Comparison of ENCODE assay signal across 8 cellular contexts in genomic region chr22:22156716-22157499, GRCh38.
DNase-seq lines count a peak whose midpoint lies in the region; ATAC-seq and TF ChIP-seq lines count a peak whose summit lies in the region.

No MANE protein-coding gene starts in this region.

- no peak overlapping the region for H3K4me3 ChIP-seq in CD8-positive, alpha-beta T cell (ENCODE audit: low read depth, low read length)
- H3K4me3 ChIP-seq in heart right ventricle: no peak overlapping the region
- H3K4me3 ChIP-seq in gastrocnemius medialis: no peak overlapping the region

- CTCF ChIA-PET in CD8-positive, alpha-beta T cell (lab: Charles Lee): interaction anchor here (0.7 to 1.5 kb wide), 3 partner anchors 9 to 13 kb away, joined by 3 to 4 read pairs (median 3); no protein-coding TSS in a partner anchor

- no peaks in the 10 kb centered on the region for H3K36me3 ChIP-seq in CD8-positive, alpha-beta T cell (ENCODE audit: insufficient read depth, low read length)
- no peaks in the 10 kb centered on the region for H3K36me3 ChIP-seq in heart right ventricle
- no peaks in the 10 kb centered on the region for H3K36me3 ChIP-seq in gastrocnemius medialis

- no peak for TF ChIP-seq POLR2A in gastrocnemius medialis (IDR thresholded peaks at IDR 0.05)

- no peaks in the 10 kb centered on the region for H3K9me3 ChIP-seq in CD8-positive, alpha-beta T cell (ENCODE audit: low read length)
- peaks cover 0 to 5% (median 0%) of the 10 kb centered on the region in 11 donors for H3K9me3 ChIP-seq in heart right ventricle
- H3K9me3 ChIP-seq in gastrocnemius medialis: no peaks in the 10 kb centered on the region

- peaks cover 8% of the 10 kb centered on the region for H3K4me1 Mint-ChIP-seq in CD8-positive, alpha-beta T cell (ENCODE audit: low read depth)

- in situ Hi-C loops in gastrocnemius medialis (cut with MboI; ENCODE audit: low sequenced_read_pairs in 4 of 4): no loop called here

- H3K27ac ChIP-seq in CD8-positive, alpha-beta T cell (ENCODE audit: low read depth, low read length): no peak overlapping the region
- no peak overlapping the region for H3K27ac ChIP-seq in heart right ventricle
- H3K27ac ChIP-seq in gastrocnemius medialis: no peak overlapping the region

- 42 to 50% methylated on average over 9 of the region's 9 CpGs for WGBS in heart right ventricle, 2 donors

- TF ChIP-seq CTCF in CD8-positive, alpha-beta T cell (IDR thresholded peaks at IDR 0.05): peak; percentile 76
- TF ChIP-seq CTCF in heart right ventricle (IDR thresholded peaks at IDR 0.05) (peak; percentile 22 to 77 (median 64)), gastrocnemius medialis (IDR thresholded peaks at IDR 0.05 in 4 of 5, conservative IDR thresholded peaks at IDR 0.05 in 1 of 5) (peak in 3 of 5 experiments; percentile 31 to 50 (median 49))

- POLR2A ChIA-PET in CD8-positive, alpha-beta T cell (lab: Charles Lee): no interaction called here

- peak; percentile 21 to 71 (median 53) for DNase-seq in CD8-positive, alpha-beta T cell
- peak; percentile 58 for DNase-seq in LoVo (ENCODE audit: low spot score)
- peak; percentile 74 for DNase-seq in SHP77 treated with DMSO at 0.1 percent for 48 hours (lab: John Stamatoyannopoulos, UW)
- DNase-seq in activated gamma-delta T cell treated with anti-CD3 and anti-CD28 coated beads, Interleukin-2, amount 50 U/mL, for 16 hours (ENCODE audit: low read depth): peak; percentile 17
- peak in 1 of 2 donors; percentile 24 for DNase-seq in heart right ventricle
- DNase-seq in gastrocnemius medialis: peak in 1 of 2 donors; percentile 14

- H3K4me1 ChIP-seq in CD8-positive, alpha-beta T cell (ENCODE audit: insufficient read depth, low read length): no peaks in the 10 kb centered on the region
- peaks cover 0 to 5% (median 0%) of the 10 kb centered on the region in 9 donors for H3K4me1 ChIP-seq in heart right ventricle
- no peaks in the 10 kb centered on the region for H3K4me1 ChIP-seq in gastrocnemius medialis

- intact Hi-C loops in CD8-positive, alpha-beta T cell (cut with DNase I, micrococcal nuclease): loop anchor here (1.0 kb wide), 2 partner anchors 38 to 78 kb away; no protein-coding TSS in a partner anchor
- intact Hi-C loops in heart right ventricle (cut with DNase I): no loop called here
- intact Hi-C loops in gastrocnemius medialis (cut with DNase I; ENCODE audit: low total_unique reads): no loop called here

- no peak overlapping the region for H3K4me3 Mint-ChIP-seq in CD8-positive, alpha-beta T cell

- peak; percentile 87 for ATAC-seq in CD8-positive, alpha-beta T cell
- ATAC-seq in GM19452 (IDR thresholded peaks at IDR 0.05; ENCODE audit: unreplicated experiment) (peak; percentile 74), heart right ventricle (peak in 2 of 8 donors; percentile 39 to 41), gastrocnemius medialis (peak in 1 of 2 donors; percentile 44), GM19328 (IDR thresholded peaks at IDR 0.05; ENCODE audit: unreplicated experiment) (no peak)

- H3K27me3 ChIP-seq in CD8-positive, alpha-beta T cell (ENCODE audit: insufficient read depth, low read length): no peaks in the 10 kb centered on the region
- H3K27me3 ChIP-seq in heart right ventricle (peaks cover 0 to 46% (median 15%) of the 10 kb centered on the region in 7 donors), gastrocnemius medialis (no peaks in the 10 kb centered on the region)

- H3K27ac Mint-ChIP-seq in CD8-positive, alpha-beta T cell: peak overlapping the region; percentile 15

- H3K27me3 Mint-ChIP-seq in CD8-positive, alpha-beta T cell (ENCODE audit: low read depth): peaks cover 2% of the 10 kb centered on the region

- H3K9me3 Mint-ChIP-seq in CD8-positive, alpha-beta T cell: no peaks in the 10 kb centered on the region

- H3K36me3 Mint-ChIP-seq in CD8-positive, alpha-beta T cell: no peaks in the 10 kb centered on the region

Comparison
In these comparisons a context has a peak if more than half of its experiments do, and no peak if none do; other contexts are left out.
1. intact Hi-C loops: an anchor here in CD8-positive, alpha-beta T cell (1.0 kb wide); none called in heart right ventricle and gastrocnemius medialis.